In genomic region chr17:4708436-4708835, GRCh38 we compare ENCODE assay signal across 7 cellular contexts. TPM values are rescaled to one million over a fixed set of nuclear protein-coding genes. Genes with fewer than 3 reads are reported as not detected.
DNase-seq lines count a peak whose midpoint lies in the region; TF ChIP-seq lines count a peak whose summit lies in the region.
"Had no signal": no experiment of that assay in that cellular context is flagged by ENCODE, and none has a peak within 500 bp of the region (broad histone marks: within the 10 kb centered on the region; RNA-seq: fewer than 3 reads in every experiment).

No MANE protein-coding gene starts in this region.

- H3K27ac ChIP-seq in CD8-positive, alpha-beta memory T cell (ENCODE audit: low read depth, low read length) = no peak overlapping the region
- H3K27ac ChIP-seq in dorsolateral prefrontal cortex (no peak overlapping the region), suprapubic skin (no peak overlapping the region)
- H3K27ac ChIP-seq: SJSA1 had no signal

- H3K4me3 Mint-ChIP-seq in CD8-positive, alpha-beta memory T cell = peak overlapping the region in 5 of 7 donors; percentile 35 to 85 (median 56)

- no peak for TF ChIP-seq CTCF in dorsolateral prefrontal cortex (IDR thresholded peaks at IDR 0.05 in 54 of 56, conservative IDR thresholded peaks at IDR 0.05 in 2 of 56; ENCODE audit: low read depth in 1 of 56, partially characterized antibody in 56 of 56)
- no peak for TF ChIP-seq CTCF in suprapubic skin (IDR thresholded peaks at IDR 0.05)
- no peak for TF ChIP-seq CTCF in foreskin fibroblast (IDR thresholded peaks at IDR 0.05; ENCODE audit: low read depth, low read length)

- CTCF ChIA-PET in CD8-positive, alpha-beta memory T cell (lab: Charles Lee) = interaction anchor here (1.1 to 5.2 kb wide), 10 partner anchors 23 to 194 kb away, joined by 3 to 52 read pairs (median 8); partner anchors contain the start of genes CHRNE, CXCL16, GLTPD2 and VMO1

- TF ChIP-seq POLR2A in suprapubic skin (IDR thresholded peaks at IDR 0.05) = no peak

- H3K4me1 Mint-ChIP-seq in CD8-positive, alpha-beta memory T cell = peaks cover 38 to 58% (median 47%) of the 10 kb centered on the region in 3 donors

- H3K27ac Mint-ChIP-seq in CD8-positive, alpha-beta memory T cell = peak overlapping the region in 6 of 8 donors; percentile 36 to 95 (median 72)

- H3K36me3 Mint-ChIP-seq in CD8-positive, alpha-beta memory T cell = peaks cover 0 to 18% (median 0%) of the 10 kb centered on the region in 3 donors

- H3K4me3 ChIP-seq in CD8-positive, alpha-beta memory T cell (ENCODE audit: low read length) = no peak overlapping the region
- H3K4me3 ChIP-seq in dorsolateral prefrontal cortex (no peak overlapping the region), suprapubic skin (no peak overlapping the region), foreskin fibroblast (ENCODE audit: low read depth in 1 of 2, low read length in 2 of 2) (no peak overlapping the region)
- H3K4me3 ChIP-seq: SJSA1 had no signal

- POLR2A ChIA-PET in CD8-positive, alpha-beta memory T cell (lab: Charles Lee) = interaction anchor here (1.2 kb wide), 1 partner anchor 191 kb away, joined by 3 read pairs; the partner anchor contains the start of gene C17orf107

- no peak for TF ChIP-seq EP300 in suprapubic skin (IDR thresholded peaks at IDR 0.05)

- no peaks in the 10 kb centered on the region for H3K9me3 ChIP-seq in CD8-positive, alpha-beta memory T cell (ENCODE audit: low read length)
- H3K9me3 ChIP-seq in suprapubic skin = no peaks in the 10 kb centered on the region
- H3K9me3 ChIP-seq: SJSA1 had no signal

- 77% methylated on average over 8 of the region's 8 CpGs for WGBS in suprapubic skin

- no peaks in the 10 kb centered on the region for H3K9me3 Mint-ChIP-seq in CD8-positive, alpha-beta memory T cell

- peaks cover 31% of the 10 kb centered on the region for H3K4me1 ChIP-seq in CD8-positive, alpha-beta memory T cell (ENCODE audit: insufficient read depth, low read length)
- H3K4me1 ChIP-seq in suprapubic skin = peaks cover 26% of the 10 kb centered on the region

- peaks cover 0 to 2% of the 10 kb centered on the region in 2 donors for H3K27me3 Mint-ChIP-seq in CD8-positive, alpha-beta memory T cell

- H3K27me3 ChIP-seq in CD8-positive, alpha-beta memory T cell (ENCODE audit: insufficient read depth, low read length, poor library complexity, severe bottlenecking) = no peaks in the 10 kb centered on the region
- H3K27me3 ChIP-seq in dorsolateral prefrontal cortex (no peaks in the 10 kb centered on the region), suprapubic skin (no peaks in the 10 kb centered on the region)
- H3K27me3 ChIP-seq: SJSA1 had no signal

- intact Hi-C loops in dorsolateral prefrontal cortex (cut with DNase I) = no loop called here

- no peaks in the 10 kb centered on the region for H3K36me3 ChIP-seq in CD8-positive, alpha-beta memory T cell (ENCODE audit: insufficient read depth, low read length)
- no peaks in the 10 kb centered on the region for H3K36me3 ChIP-seq in suprapubic skin

- DNase-seq in CD8-positive, alpha-beta memory T cell = peak in 4 of 5 donors; percentile 38 to 78 (median 62)
- peak; percentile 17 for DNase-seq in NCI-H748 treated with DMSO at 0.1 percent for 48 hours (lab: John Stamatoyannopoulos, UW)
- DNase-seq in dorsolateral prefrontal cortex = peak in 6 of 10 donors; percentile 25 to 65 (median 60)
- no peak for DNase-seq in suprapubic skin (ENCODE audit: low spot score in 2 of 2)
- DNase-seq in NCI-H2196 treated with DMSO at 0.1 percent for 48 hours (lab: John Stamatoyannopoulos, UW; ENCODE audit: unreplicated experiment) = no peak
- no peak for DNase-seq in foreskin fibroblast

RNA-seq across cellular contexts. Expression of gene ARRB2, which starts 2.0 kb away (rescaled TPM):
- 100 to 1,000 TPM; 170 to 172 TPM for total RNA-seq in CD8-positive, alpha-beta memory T cell
- 69.4 TPM for polyA plus RNA-seq in CD8-positive, alpha-beta memory T cell
- total RNA-seq in dorsolateral prefrontal cortex = 100 to 1,000 TPM in 45 of 120 experiments, 10 to 100 TPM in 75; 66.2 to 131 (median 94.9) TPM
- 10 to 100 TPM; 12.1 to 20.6 (median 16.0) TPM for total RNA-seq in suprapubic skin

RNA-seq across cellular contexts. Expression of gene PELP1, which starts 4.5 kb away (rescaled TPM):
- total RNA-seq in CD8-positive, alpha-beta memory T cell = 10 to 100 TPM; 95.6 to 99.2 TPM
- polyA plus RNA-seq in CD8-positive, alpha-beta memory T cell = 12.6 TPM
- total RNA-seq in dorsolateral prefrontal cortex = 100 to 1,000 TPM in 1 of 120 experiments, 10 to 100 TPM in 119; 56.4 to 101 (median 70.6) TPM
- total RNA-seq in suprapubic skin = 10 to 100 TPM; 32.2 to 79.3 (median 60.9) TPM

RNA-seq across cellular contexts. Expression of gene MED11, which starts 22.8 kb away (rescaled TPM):
- total RNA-seq in CD8-positive, alpha-beta memory T cell = 10 to 100 TPM; 23.4 to 26.7 TPM
- 58.9 TPM for polyA plus RNA-seq in CD8-positive, alpha-beta memory T cell
- total RNA-seq in dorsolateral prefrontal cortex (10 to 100 TPM in 112 of 120 experiments, 1 to 10 TPM in 8; 7.9 to 21.7 (median 14.7) TPM), suprapubic skin (10 to 100 TPM; 15.0 to 38.0 (median 26.4) TPM)

RNA-seq across cellular contexts. Expression of gene ZMYND15, which starts 31.2 kb away (rescaled TPM):
- total RNA-seq in CD8-positive, alpha-beta memory T cell = under 1 TPM in 1 of 2 experiments, not detected in 1; 0.09 TPM
- not detected for polyA plus RNA-seq in CD8-positive, alpha-beta memory T cell
- 1 to 10 TPM in 92 of 120 experiments, under 1 TPM in 28; 0.46 to 3.6 (median 1.4) TPM for total RNA-seq in dorsolateral prefrontal cortex
- total RNA-seq in suprapubic skin = 1 to 10 TPM in 2 of 4 donors, under 1 TPM in 2; 0.40 to 2.8 (median 1.3) TPM
- total RNA-seq: SJSA1 had no signal

RNA-seq across cellular contexts. Expression of gene CXCL16, which starts 31.3 kb away (rescaled TPM):
- total RNA-seq in CD8-positive, alpha-beta memory T cell = 1 to 10 TPM; 2.4 to 2.8 TPM
- polyA plus RNA-seq in CD8-positive, alpha-beta memory T cell = 3.0 TPM
- total RNA-seq in dorsolateral prefrontal cortex (10 to 100 TPM in 86 of 120 experiments, 1 to 10 TPM in 34; 4.0 to 31.9 (median 13.0) TPM), suprapubic skin (10 to 100 TPM; 12.5 to 33.9 (median 18.8) TPM)
- total RNA-seq: SJSA1 had no signal

Comparison
In these comparisons a context has a peak if more than half of its experiments do, and no peak if none do; other contexts are left out.
1. DNase-seq: peak in CD8-positive, alpha-beta memory T cell (4 of 5), NCI-H748 treated with DMSO at 0.1 percent for 48 hours (single experiment) and dorsolateral prefrontal cortex (6 of 10); none in suprapubic skin (0 of 2), NCI-H2196 treated with DMSO at 0.1 percent for 48 hours (single experiment) and foreskin fibroblast (0 of 2).